Comparison of ENCODE assay signal across 20 cellular contexts in the genomic region with DNA sequence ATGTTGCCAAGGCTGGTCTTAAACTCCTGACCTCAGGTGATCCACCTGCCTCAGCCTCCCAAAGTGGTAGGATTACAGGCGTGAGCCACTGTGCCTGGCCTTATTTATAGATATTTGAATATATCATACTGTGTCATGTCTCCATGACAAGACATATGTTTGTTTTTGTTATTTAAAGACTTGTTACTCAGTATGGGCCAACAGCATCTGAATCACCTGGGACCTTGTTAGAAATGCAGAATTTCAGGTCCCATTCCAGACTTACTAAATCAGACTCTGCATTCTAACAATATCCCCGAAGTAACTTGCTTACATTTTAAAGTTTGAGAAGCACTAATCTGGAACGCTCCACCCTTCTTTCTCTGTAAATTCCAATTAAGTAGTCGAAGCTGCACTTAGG. TPM values are rescaled to one million over a fixed set of nuclear protein-coding genes. Genes with fewer than 3 reads are reported as not detected.
DNase-seq lines count a peak whose midpoint lies in the region; ATAC-seq and TF ChIP-seq lines count a peak whose summit lies in the region.
"Had no signal": no experiment of that assay in that cellular context is flagged by ENCODE, and none has a peak within 500 bp of the region (broad histone marks: within the 10 kb centered on the region; RNA-seq: fewer than 3 reads in every experiment).

No MANE protein-coding gene starts in this region.

- no peak for TF ChIP-seq CTCF in epithelial cell of esophagus (IDR thresholded peaks at IDR 0.05; ENCODE audit: insufficient read depth, low read depth, low read length, missing control alignments)
- no peak for TF ChIP-seq CTCF in foreskin keratinocyte (conservative IDR thresholded peaks at IDR 0.05)
- no peak for TF ChIP-seq CTCF in type B pancreatic cell (conservative IDR thresholded peaks at IDR 0.05)

- no peaks in the 10 kb centered on the region for H3K27me3 ChIP-seq in foreskin keratinocyte
- H3K27me3 ChIP-seq: BLaER1 treated with 17β-estradiol and CSF1 and Interleukin-3, amounts not matched to agents 10 nM and 100 nM had no signal

- no peak overlapping the region for H3K4me3 Mint-ChIP-seq in activated naive CD8-positive, alpha-beta T cell treated with anti-CD3 and anti-CD28 coated beads, Interleukin-2, amount 10 ng/mL, durations not matched to agents 7 days and 5 days
- H3K4me3 Mint-ChIP-seq in activated naive CD8-positive, alpha-beta T cell treated with anti-CD3 and anti-CD28 coated beads for 36 hours: no peak overlapping the region
- no peak overlapping the region for H3K4me3 Mint-ChIP-seq in type B pancreatic cell
- H3K4me3 Mint-ChIP-seq: B cell; CD4-positive, alpha-beta T cell; CD8-positive, alpha-beta T cell had no signal

- H3K27me3 Mint-ChIP-seq in activated naive CD8-positive, alpha-beta T cell treated with anti-CD3 and anti-CD28 coated beads, Interleukin-2, amount 10 ng/mL, durations not matched to agents 7 days and 5 days: no peaks in the 10 kb centered on the region
- no peaks in the 10 kb centered on the region for H3K27me3 Mint-ChIP-seq in activated naive CD8-positive, alpha-beta T cell treated with anti-CD3 and anti-CD28 coated beads for 36 hours
- H3K27me3 Mint-ChIP-seq in type B pancreatic cell: no peaks in the 10 kb centered on the region
- H3K27me3 Mint-ChIP-seq: B cell; CD4-positive, alpha-beta T cell had no signal

- no peaks in the 10 kb centered on the region for H3K9me3 Mint-ChIP-seq in activated naive CD8-positive, alpha-beta T cell treated with anti-CD3 and anti-CD28 coated beads, Interleukin-2, amount 10 ng/mL, durations not matched to agents 7 days and 5 days
- peaks cover 6% of the 10 kb centered on the region for H3K9me3 Mint-ChIP-seq in activated naive CD8-positive, alpha-beta T cell treated with anti-CD3 and anti-CD28 coated beads for 36 hours
- peaks cover 4% of the 10 kb centered on the region for H3K9me3 Mint-ChIP-seq in type B pancreatic cell
- H3K9me3 Mint-ChIP-seq: CD8-positive, alpha-beta T cell had no signal

- no peak for DNase-seq in activated naive CD8-positive, alpha-beta T cell treated with anti-CD3 and anti-CD28 coated beads, Interleukin-2, amount 10 ng/mL, durations not matched to agents 7 days and 5 days
- DNase-seq in activated naive CD8-positive, alpha-beta T cell treated with anti-CD3 and anti-CD28 coated beads for 36 hours: no peak
- DNase-seq in epithelial cell of esophagus (ENCODE audit: low read depth) (peak; percentile 25), foreskin keratinocyte (peak in 1 of 2 donors; percentile 4), type B pancreatic cell (ENCODE audit: extremely low spot score, unreplicated experiment) (no peak), NCI-H1092 treated with DMSO at 0.1 percent for 48 hours (lab: John Stamatoyannopoulos, UW) (no peak)
- DNase-seq: AML-193; Caco-2; Calu3; CD4-positive, alpha-beta T cell; CD8-positive, alpha-beta T cell; DMS79 treated with DMSO at 0.1 percent for 48 hours; GF-D8 had no signal

- H3K4me1 Mint-ChIP-seq in activated naive CD8-positive, alpha-beta T cell treated with anti-CD3 and anti-CD28 coated beads, Interleukin-2, amount 10 ng/mL, durations not matched to agents 7 days and 5 days: no peaks in the 10 kb centered on the region
- peaks cover 8% of the 10 kb centered on the region for H3K4me1 Mint-ChIP-seq in activated naive CD8-positive, alpha-beta T cell treated with anti-CD3 and anti-CD28 coated beads for 36 hours
- no peaks in the 10 kb centered on the region for H3K4me1 Mint-ChIP-seq in type B pancreatic cell (ENCODE audit: unreplicated experiment)
- H3K4me1 Mint-ChIP-seq: B cell had no signal

- H3K4me1 ChIP-seq in foreskin keratinocyte: no peaks in the 10 kb centered on the region
- H3K4me1 ChIP-seq: A549; BLaER1 treated with 17β-estradiol and CSF1 and Interleukin-3, amounts not matched to agents 10 nM and 100 nM; Caco-2 had no signal

- no peak overlapping the region for H3K4me3 ChIP-seq in epithelial cell of esophagus (ENCODE audit: low read length)
- H3K4me3 ChIP-seq: A549; BLaER1 treated with 17β-estradiol and CSF1 and Interleukin-3, amounts not matched to agents 10 nM and 100 nM had no signal

- POLR2A ChIA-PET in activated naive CD8-positive, alpha-beta T cell treated with anti-CD3 and anti-CD28 coated beads, Interleukin-2, amount 10 ng/mL, durations not matched to agents 7 days and 5 days (lab: Charles Lee): no interaction called here

- peak overlapping the region; percentile 25 for H3K27ac Mint-ChIP-seq in activated naive CD8-positive, alpha-beta T cell treated with anti-CD3 and anti-CD28 coated beads, Interleukin-2, amount 10 ng/mL, durations not matched to agents 7 days and 5 days
- H3K27ac Mint-ChIP-seq in activated naive CD8-positive, alpha-beta T cell treated with anti-CD3 and anti-CD28 coated beads for 36 hours: no peak overlapping the region
- peak overlapping the region; percentile 70 for H3K27ac Mint-ChIP-seq in type B pancreatic cell
- H3K27ac Mint-ChIP-seq: B cell; CD4-positive, alpha-beta T cell; CD8-positive, alpha-beta T cell had no signal

- H3K27ac ChIP-seq in foreskin keratinocyte: no peak overlapping the region
- H3K27ac ChIP-seq: 22Rv1; A549; BLaER1 treated with 17β-estradiol and CSF1 and Interleukin-3, amounts not matched to agents 10 nM and 100 nM; C4-2B had no signal

- H3K36me3 Mint-ChIP-seq in activated naive CD8-positive, alpha-beta T cell treated with anti-CD3 and anti-CD28 coated beads, Interleukin-2, amount 10 ng/mL, durations not matched to agents 7 days and 5 days: peaks cover 17% of the 10 kb centered on the region
- H3K36me3 Mint-ChIP-seq in activated naive CD8-positive, alpha-beta T cell treated with anti-CD3 and anti-CD28 coated beads for 36 hours: peaks cover 25% of the 10 kb centered on the region
- H3K36me3 Mint-ChIP-seq in type B pancreatic cell: peaks cover 7% of the 10 kb centered on the region

- ATAC-seq in activated naive CD8-positive, alpha-beta T cell treated with anti-CD3 and anti-CD28 coated beads, Interleukin-2, amount 10 ng/mL, durations not matched to agents 7 days and 5 days (ENCODE audit: low read depth): no peak
- peak; percentile 12 for ATAC-seq in foreskin keratinocyte
- no peak for ATAC-seq in HG02623 (IDR thresholded peaks at IDR 0.05; ENCODE audit: unreplicated experiment)
- ATAC-seq in GM19455 (IDR thresholded peaks at IDR 0.05; ENCODE audit: unreplicated experiment): no peak
- ATAC-seq: CD8-positive, alpha-beta T cell had no signal

RNA-seq across cellular contexts. Expression of gene RPE, which starts 33.2 kb away (rescaled TPM):
- 10 to 100 TPM; 43.2 to 46.2 TPM for total RNA-seq in activated naive CD8-positive, alpha-beta T cell treated with anti-CD3 and anti-CD28 coated beads, Interleukin-2, amount 10 ng/mL, durations not matched to agents 7 days and 5 days
- 10 to 100 TPM; 50.2 to 52.6 TPM for total RNA-seq in activated naive CD8-positive, alpha-beta T cell treated with anti-CD3 and anti-CD28 coated beads for 36 hours
- total RNA-seq in foreskin keratinocyte (55.9 and 62.3 TPM in 2 replicates), type B pancreatic cell (ENCODE audit: low replicate concordance) (48.5 and 53.7 TPM in 2 replicates)
- 22.7 and 29.2 TPM in 2 replicates for polyA plus RNA-seq in foreskin keratinocyte
